In genomic region chr15:73985101-73985873, GRCh38 we compare ENCODE assay signal across 1 cellular context.
A peak's percentile ranks its signal among the peaks of the same experiment; 100 is the strongest.
TF ChIP-seq lines count a peak whose summit lies in the region.

No MANE protein-coding gene starts in this region.

TF ChIP-seq in GM12878, 131 proteins besides CTCF, POLR2A, EP300 and RAD21:
- peak; percentile 46; the same call in 1 of the 2 replicates for TF ChIP-seq TCF12 (IDR thresholded peaks at IDR 0.05; ENCODE audit: low read depth, low read length)
- 0 out of 2 replicates have a peak, but pooled peaks have one; percentile 10 for TF ChIP-seq TCF3 (IDR thresholded peaks at IDR 0.05; ENCODE audit: borderline replicate concordance, insufficient read depth, low read depth, low read length)
- TF ChIP-seq MTA2 (IDR thresholded peaks at IDR 0.05; ENCODE audit: low read depth): no peak
- no peak for TF ChIP-seq NR2F1 (conservative IDR thresholded peaks at IDR 0.05)
- TF ChIP-seq RUNX3 (IDR thresholded peaks at IDR 0.05; ENCODE audit: low read length): peak; percentile 66
